ENCODE assay signal across 1 cellular context in the genomic region with DNA sequence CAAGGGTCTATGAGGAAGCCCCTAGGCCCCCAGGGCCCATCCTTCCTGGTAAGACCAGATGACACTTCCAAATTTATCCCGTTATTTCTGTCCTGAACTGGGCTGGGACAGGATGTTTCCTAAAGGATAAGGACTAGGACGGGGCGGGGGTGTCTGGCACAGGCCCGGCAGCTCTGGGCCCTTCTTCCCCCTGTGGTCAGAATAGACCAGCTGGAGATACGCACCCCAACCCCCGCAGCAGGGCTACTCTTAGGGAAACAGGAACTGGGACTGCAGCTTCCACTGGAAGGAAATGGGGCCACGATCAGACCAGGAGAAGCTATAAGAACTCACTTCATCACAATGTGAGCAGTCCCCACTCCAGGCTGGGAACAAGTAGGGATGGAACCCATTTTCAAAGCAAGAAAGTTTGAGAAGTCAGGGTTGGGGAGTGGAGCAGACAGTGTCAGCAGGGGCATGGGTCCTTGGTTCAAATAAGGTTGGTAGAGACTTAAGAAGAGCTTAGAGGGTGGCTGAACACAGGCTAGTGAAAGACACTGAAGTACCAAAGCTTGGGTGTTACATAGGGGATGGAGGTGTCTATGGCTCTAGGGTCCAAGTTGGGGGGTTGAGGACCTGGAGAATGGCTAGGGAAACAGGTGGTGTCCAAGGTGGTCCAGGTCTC.
TF ChIP-seq lines count a peak whose summit lies in the region.

No MANE protein-coding gene starts in this region.

TF ChIP-seq in HEK293, 187 proteins besides CTCF, POLR2A, EP300 and RAD21 (continued from another document):
- TF ChIP-seq, protein P1, sequence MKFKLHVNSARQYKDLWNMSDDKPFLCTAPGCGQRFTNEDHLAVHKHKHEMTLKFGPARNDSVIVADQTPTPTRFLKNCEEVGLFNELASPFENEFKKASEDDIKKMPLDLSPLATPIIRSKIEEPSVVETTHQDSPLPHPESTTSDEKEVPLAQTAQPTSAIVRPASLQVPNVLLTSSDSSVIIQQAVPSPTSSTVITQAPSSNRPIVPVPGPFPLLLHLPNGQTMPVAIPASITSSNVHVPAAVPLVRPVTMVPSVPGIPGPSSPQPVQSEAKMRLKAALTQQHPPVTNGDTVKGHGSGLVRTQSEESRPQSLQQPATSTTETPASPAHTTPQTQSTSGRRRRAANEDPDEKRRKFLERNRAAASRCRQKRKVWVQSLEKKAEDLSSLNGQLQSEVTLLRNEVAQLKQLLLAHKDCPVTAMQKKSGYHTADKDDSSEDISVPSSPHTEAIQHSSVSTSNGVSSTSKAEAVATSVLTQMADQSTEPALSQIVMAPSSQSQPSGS (tag by site-specific recombination; IDR thresholded peaks at IDR 0.05; ENCODE audit: low read depth), result no peak
- no peak for TF ChIP-seq HOXA7 (CRISPR knock-in tag; IDR thresholded peaks at IDR 0.05; ENCODE audit: borderline replicate concordance)
- TF ChIP-seq ZNF140 (tag by site-specific recombination; IDR thresholded peaks at IDR 0.05), result no peak
- no peak for TF ChIP-seq ZNF529 (tag by site-specific recombination; IDR thresholded peaks at IDR 0.05; ENCODE audit: insufficient replicate concordance)
- no peak for TF ChIP-seq PRDM1 (tag by site-specific recombination; IDR thresholded peaks at IDR 0.05)
